29 cellular contexts compared by ENCODE assay signal in the genomic region with DNA sequence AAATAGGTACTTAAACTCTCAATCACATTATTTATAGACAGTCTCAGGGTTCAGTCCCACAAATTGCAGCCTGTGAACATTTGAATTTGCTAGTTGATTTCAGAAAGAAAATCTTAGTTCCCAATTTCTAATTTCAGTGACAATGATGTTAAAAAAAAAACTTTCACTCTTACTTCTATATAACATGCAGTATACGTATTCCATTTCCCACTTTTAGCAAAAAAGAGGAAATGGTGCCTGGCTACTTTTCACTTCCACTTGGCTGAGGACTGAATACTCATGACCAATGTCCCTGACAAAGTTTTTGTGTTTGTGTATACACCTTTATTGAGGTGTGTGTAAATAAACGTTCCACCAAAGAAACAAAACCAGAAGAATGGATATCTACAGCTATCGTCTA. TPM values are rescaled to one million over a fixed set of nuclear protein-coding genes. Genes with fewer than 3 reads are reported as not detected.
A peak's percentile ranks its signal among the peaks of the same experiment; 100 is the strongest.
DNase-seq lines count a peak whose midpoint lies in the region; ATAC-seq, FAIRE-seq and TF ChIP-seq lines count a peak whose summit lies in the region.
"Had no signal": no experiment of that assay in that cellular context is flagged by ENCODE, and none has a peak within 500 bp of the region (broad histone marks: within the 10 kb centered on the region; RNA-seq: fewer than 3 reads in every experiment).

No MANE protein-coding gene starts in this region.

- intact Hi-C loops in upper lobe of right lung (cut with DNase I), result no loop called here

- no peak overlapping the region for H3K27ac ChIP-seq in upper lobe of right lung
- H3K27ac ChIP-seq in RWPE1, result no peak overlapping the region
- H3K27ac ChIP-seq: epithelial cell of prostate, foreskin keratinocyte, Peyer's patch, stomach had no signal

- H3K4me3 ChIP-seq in upper lobe of right lung, result no peak overlapping the region
- H3K4me3 ChIP-seq: GM23338, Peyer's patch, skin epidermis, stomach had no signal

- H3K9me3 ChIP-seq in upper lobe of right lung, result no peaks in the 10 kb centered on the region
- H3K9me3 ChIP-seq: Caco-2, Peyer's patch, stomach had no signal

- no peaks in the 10 kb centered on the region for H3K27me3 ChIP-seq in upper lobe of right lung
- H3K27me3 ChIP-seq: Peyer's patch had no signal

- DNase-seq in NOMO-1 (lab: John Stamatoyannopoulos, UW; ENCODE audit: unreplicated experiment in 2 of 2) (peak; percentile 45 to 90), globus pallidus (ENCODE audit: low spot score) (peak; percentile 38), upper lobe of right lung (no peak), GM19239 (ENCODE audit: insufficient read length, low spot score) (no peak), RWPE1 (ENCODE audit: low spot score) (no peak)
- no peak for DNase-seq in stimulated activated CD8-positive, alpha-beta memory T cell treated with anti-CD3 and anti-CD28 coated beads, Interleukin-4, amount 100 ng/mL, for 48 hours
- DNase-seq: activated CD4-positive, alpha-beta T cell treated with anti-CD3 and anti-CD28 coated beads for 1 hour; activated naive CD4-positive, alpha-beta T cell treated with anti-CD3 and anti-CD28 coated beads, Interleukin-2, amount 10 ng/mL, durations not matched to agents 7 days and 5 days; activated T-cell treated with anti-CD3 and anti-CD28 coated beads, Interleukin-2, amount 50 U/mL, for 72 hours; Caco-2; dermis blood vessel endothelial cell; foreskin keratinocyte; mesendoderm; NCI-H1092; NCI-H1930; NCI-H2227 treated with DMSO at 0.1 percent for 48 hours; NCI-H748 treated with DMSO at 0.1 percent for 48 hours; Peyer's patch; posterior cingulate gyrus; stimulated activated CD4-positive, alpha-beta T cell treated with anti-CD3 and anti-CD28 coated beads, Interleukin-2, amount 100 ng/mL, for 48 hours; stomach had no signal

- TF ChIP-seq CTCF in upper lobe of right lung (IDR thresholded peaks at IDR 0.05) (no peak), RWPE1 (conservative IDR thresholded peaks at IDR 0.05; ENCODE audit: low read depth) (no peak)

- CTCF ChIA-PET in RWPE1 (lab: Yijun Ruan, JAX), result no interaction called here

- FAIRE-seq in GM19239 (lab: Jason Lieb, UNC), result no peak

- H3K36me3 ChIP-seq in upper lobe of right lung, result no peaks in the 10 kb centered on the region
- H3K36me3 ChIP-seq: Peyer's patch, stomach had no signal

- ATAC-seq in GM21390 (IDR thresholded peaks at IDR 0.05; ENCODE audit: unreplicated experiment), result peak; percentile 45
- peak; percentile 68 for ATAC-seq in upper lobe of right lung
- ATAC-seq: activated T-cell treated with anti-CD3 and anti-CD28 coated beads, Interleukin-2, amount 50 U/mL, for 72 hours; foreskin keratinocyte; GM23338; SK-N-SH treated with all-trans-retinoic acid at 6 μM for 48 hours had no signal

- POLR2A ChIA-PET in RWPE1 (lab: Yijun Ruan, JAX; ENCODE audit: low non-redundant PET), result no interaction called here

- H3K4me1 ChIP-seq in upper lobe of right lung, result peaks cover 7% of the 10 kb centered on the region
- H3K4me1 ChIP-seq: foreskin keratinocyte, Peyer's patch had no signal

RNA-seq across cellular contexts. Expression of a gene that starts 32.1 kb away (rescaled TPM):
- total RNA-seq in upper lobe of right lung, result 0.26 TPM
- total RNA-seq: activated CD8-positive, alpha-beta memory T cell treated with anti-CD3 and anti-CD28 coated beads for 36 hours; activated T-cell treated with anti-CD3 and anti-CD28 coated beads, Interleukin-2, amount 50 U/mL, for 72 hours; Caco-2; cardiac septum; dermis blood vessel endothelial cell; foreskin keratinocyte; GM23338; kidney epithelial cell; Peyer's patch had no signal

Comparison
In these comparisons a context has a peak if more than half of its experiments do, and no peak if none do; other contexts are left out.
1. DNase-seq: peak in NOMO-1 (2 of 2) and globus pallidus (single experiment); none in upper lobe of right lung (single experiment), GM19239 (single experiment), stimulated activated CD8-positive, alpha-beta memory T cell treated with anti-CD3 and anti-CD28 coated beads, Interleukin-4, amount 100 ng/mL, for 48 hours (single experiment) and RWPE1 (single experiment).